ENCODE assay signal across 28 cellular contexts in the genomic region with DNA sequence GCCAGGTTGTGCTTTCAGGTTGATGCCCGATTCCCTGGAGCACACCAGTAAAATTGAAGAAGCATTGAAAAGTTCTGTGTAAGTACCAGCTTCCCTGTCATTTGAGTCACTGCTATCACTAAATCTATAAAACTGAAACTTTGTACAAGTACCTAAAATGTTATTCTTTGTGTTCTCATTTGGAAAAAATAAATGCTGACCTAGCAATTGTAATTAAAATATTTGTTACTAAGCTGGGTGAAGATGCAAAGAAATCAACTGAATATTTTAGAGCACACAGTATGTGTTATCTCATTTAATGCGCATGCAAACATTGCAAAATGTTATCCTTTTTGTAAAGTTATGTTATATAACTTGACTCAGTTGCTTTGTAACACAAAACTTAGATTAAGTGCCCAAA.
"Had no signal": no experiment of that assay in that cellular context is flagged by ENCODE, and none has a peak within 500 bp of the region (broad histone marks: within the 10 kb centered on the region; RNA-seq: fewer than 3 reads in every experiment).

No MANE protein-coding gene starts in this region.

- H3K4me1 ChIP-seq: adrenal gland, body of pancreas, breast epithelium had no signal

- H3K27ac ChIP-seq: adrenal gland, body of pancreas, brain microvascular endothelial cell, breast epithelium, VCaP had no signal

- FAIRE-seq: astrocyte, colon, TTC549 had no signal

- H3K27me3 ChIP-seq: adrenal gland, body of pancreas, brain microvascular endothelial cell, breast epithelium had no signal

- DNase-seq: activated B cell treated with CpG ODN at 0.5 μM for 24 hours; activated CD4-positive, alpha-beta memory T cell treated with anti-CD3 and anti-CD28 coated beads for 36 hours; activated CD4-positive, alpha-beta T cell treated with anti-CD3 and anti-CD28 coated beads for 4 hours; activated CD4-positive, alpha-beta T cell treated with anti-CD3 and anti-CD28 coated beads, Interleukin-2, amount 10 ng/mL, durations not matched to agents 24 days and 14 days; activated CD4-positive, alpha-beta T cell treated with anti-CD3 and anti-CD28 coated beads, Interleukin-2, amount 50 U/mL, for 1 hour; activated CD4-positive, alpha-beta T cell treated with anti-CD3 and anti-CD28 coated beads, Interleukin-2, amount 50 U/mL, for 4 hours; activated CD4-positive, CD25-positive, alpha-beta regulatory T cell treated with anti-CD3 and anti-CD28 coated beads, Interleukin-2, amount 50 U/mL, for 72 hours; activated CD8-positive, alpha-beta memory T cell treated with anti-CD3 and anti-CD28 coated beads, Interleukin-2, amount 50 U/mL, for 4 hours; activated CD8-positive, alpha-beta T cell treated with anti-CD3 and anti-CD28 coated beads for 36 hours; activated effector memory CD4-positive, alpha-beta T cell treated with Interleukin-2 at 50 U/mL for 16 hours; activated gamma-delta T cell; activated naive CD4-positive, alpha-beta T cell treated with anti-CD3 and anti-CD28 coated beads, Interleukin-2, amount 10 ng/mL, durations not matched to agents 7 days and 5 days; activated naive CD4-positive, alpha-beta T cell treated with Interleukin-2 at 50 U/mL for 16 hours; activated T-cell treated with anti-CD3 and anti-CD28 coated beads, Interleukin-2, amount 50 U/mL, for 24 hours; activated T-cell treated with anti-CD3 and anti-CD28 coated beads, Interleukin-2, amount 50 U/mL, for 48 hours; adrenal gland; amniotic stem cell; aorta; body of pancreas; brain microvascular endothelial cell; central memory CD4-positive, alpha-beta T cell; T-helper 2 cell; T-helper 9 cell had no signal

- ATAC-seq: activated CD8-positive, alpha-beta T cell treated with anti-CD3 and anti-CD28 coated beads for 36 hours; body of pancreas had no signal

- H3K4me3 ChIP-seq: adrenal gland, body of pancreas, breast epithelium had no signal

- H3K36me3 ChIP-seq: adrenal gland, brain microvascular endothelial cell, breast epithelium had no signal

- H3K9me3 ChIP-seq: adrenal gland, body of pancreas, breast epithelium had no signal
